Comparison of ENCODE assay signal across 13 cellular contexts in genomic region chrY:7874080-7874479, GRCh38.
DNase-seq lines count a peak whose midpoint lies in the region; ATAC-seq and TF ChIP-seq lines count a peak whose summit lies in the region.
"Had no signal": no experiment of that assay in that cellular context is flagged by ENCODE, and none has a peak within 500 bp of the region (broad histone marks: within the 10 kb centered on the region; RNA-seq: fewer than 3 reads in every experiment).

No MANE protein-coding gene starts in this region.

- H3K27me3 ChIP-seq in lower lobe of right lung (ENCODE audit: low read depth), result no peaks in the 10 kb centered on the region
- H3K27me3 ChIP-seq in dorsolateral prefrontal cortex, result no peaks in the 10 kb centered on the region
- H3K27me3 ChIP-seq: vagina had no signal

- no peaks in the 10 kb centered on the region for H3K4me1 ChIP-seq in lower lobe of right lung
- H3K4me1 ChIP-seq: vagina had no signal

- no peak overlapping the region for H3K4me3 ChIP-seq in lower lobe of right lung
- no peak overlapping the region for H3K4me3 ChIP-seq in dorsolateral prefrontal cortex
- H3K4me3 ChIP-seq: K562, vagina had no signal

- POLR2A ChIA-PET in RWPE1 (lab: Yijun Ruan, JAX; ENCODE audit: low non-redundant PET), result no interaction called here

- no peak for TF ChIP-seq CTCF in RWPE1 (conservative IDR thresholded peaks at IDR 0.05; ENCODE audit: low read depth)
- TF ChIP-seq CTCF in lower lobe of right lung (IDR thresholded peaks at IDR 0.05), result peak; percentile 16
- peak in 8 of 56 donors; percentile 13 to 47 (median 30) for TF ChIP-seq CTCF in dorsolateral prefrontal cortex (IDR thresholded peaks at IDR 0.05 in 54 of 56, conservative IDR thresholded peaks at IDR 0.05 in 2 of 56; ENCODE audit: low read depth in 1 of 56, partially characterized antibody in 56 of 56)

- H3K27ac ChIP-seq in RWPE1 (no peak overlapping the region), lower lobe of right lung (no peak overlapping the region), dorsolateral prefrontal cortex (no peak overlapping the region)
- H3K27ac ChIP-seq: vagina had no signal

- intact Hi-C loops in lower lobe of right lung (cut with DNase I) (no loop called here), dorsolateral prefrontal cortex (cut with DNase I) (no loop called here)

- ATAC-seq in lower lobe of right lung, result no peak
- no peak for ATAC-seq in HG03442 (IDR thresholded peaks at IDR 0.05; ENCODE audit: unreplicated experiment)
- no peak for ATAC-seq in GM21529 (IDR thresholded peaks at IDR 0.05; ENCODE audit: unreplicated experiment)
- ATAC-seq: K562 had no signal

- CTCF ChIA-PET in RWPE1 (lab: Yijun Ruan, JAX), result no interaction called here

- no peaks in the 10 kb centered on the region for H3K9me3 ChIP-seq in lower lobe of right lung
- H3K9me3 ChIP-seq: vagina had no signal

- DNase-seq in D341Med (ENCODE audit: low spot score) (peak; percentile 14), H4 (ENCODE audit: low spot score) (peak; percentile 47), RWPE1 (ENCODE audit: low spot score) (peak; percentile 0), lower lobe of right lung (no peak), dorsolateral prefrontal cortex (no peak), T1000 (lab: John Stamatoyannopoulos, UW) (no peak)
- DNase-seq: activated naive CD4-positive, alpha-beta T cell; DMS53; OCI-M1 had no signal

- no peaks in the 10 kb centered on the region for H3K36me3 ChIP-seq in lower lobe of right lung
- H3K36me3 ChIP-seq: vagina had no signal

Comparison
In these comparisons a context has a peak if more than half of its experiments do, and no peak if none do; other contexts are left out.
1. DNase-seq: peak in D341Med (single experiment), H4 (single experiment) and RWPE1 (single experiment); none in lower lobe of right lung (single experiment), dorsolateral prefrontal cortex (0 of 10) and T1000 (single experiment).